Comparison of ENCODE assay signal across 1 cellular context in genomic region chr12:26884765-26885576, GRCh38.
TF ChIP-seq lines count a peak whose summit lies in the region.

No MANE protein-coding gene starts in this region.

TF ChIP-seq in HepG2, 621 proteins besides CTCF, POLR2A, EP300 and RAD21 (continues in another document):
- 0 out of 2 replicates have a peak, but pooled peaks have one; percentile 22 for TF ChIP-seq ZFX (CRISPR knock-in tag; IDR thresholded peaks at IDR 0.05; ENCODE audit: low read depth)
- TF ChIP-seq DMAP1 (CRISPR knock-in tag; IDR thresholded peaks at IDR 0.05): no peak
- 0 out of 2 replicates have a peak, but pooled peaks have one; percentile 24 for TF ChIP-seq BCL6 (CRISPR knock-in tag; IDR thresholded peaks at IDR 0.05)
- no peak for TF ChIP-seq ZNF572 (CRISPR knock-in tag; IDR thresholded peaks at IDR 0.05)
- peak; percentile 38; the same call in 1 of the 2 replicates for TF ChIP-seq GATAD2A (CRISPR knock-in tag; IDR thresholded peaks at IDR 0.05)
- peak; percentile 48; the same call in 1 of the 2 replicates for TF ChIP-seq ARID5B (CRISPR knock-in tag; IDR thresholded peaks at IDR 0.05)
- TF ChIP-seq RELA (CRISPR knock-in tag; IDR thresholded peaks at IDR 0.05): no peak
- TF ChIP-seq THAP7 (CRISPR knock-in tag; IDR thresholded peaks at IDR 0.05): no peak
- 0 out of 2 replicates have a peak, but pooled peaks have one; percentile 57 for TF ChIP-seq ZSCAN9 (CRISPR knock-in tag; IDR thresholded peaks at IDR 0.05; ENCODE audit: borderline replicate concordance)
- no peak for TF ChIP-seq KDM4B (CRISPR knock-in tag; IDR thresholded peaks at IDR 0.05)
- peak; percentile 52 for TF ChIP-seq ZNF883 (CRISPR knock-in tag; IDR thresholded peaks at IDR 0.05; ENCODE audit: not compliant biosample characterization)
- TF ChIP-seq TAF1 (CRISPR knock-in tag; IDR thresholded peaks at IDR 0.05): no peak
- TF ChIP-seq MTA1 (CRISPR knock-in tag; IDR thresholded peaks at IDR 0.05; ENCODE audit: borderline replicate concordance): peak; percentile 32; the same call in 1 of the 2 replicates
- TF ChIP-seq SMAD3 (CRISPR knock-in tag; IDR thresholded peaks at IDR 0.05): peak; percentile 38; the same call in 1 of the 2 replicates
- TF ChIP-seq SRSF9 (IDR thresholded peaks at IDR 0.05; ENCODE audit: borderline replicate concordance, insufficient read depth, low read depth, low read length, poor library complexity, severe bottlenecking): no peak
- TF ChIP-seq MIER2 (CRISPR knock-in tag; IDR thresholded peaks at IDR 0.05): 0 out of 2 replicates have a peak, but pooled peaks have one; percentile 40
- peak; percentile 82 for TF ChIP-seq XRCC5 (optimal IDR thresholded peaks at IDR 0.05; ENCODE audit: low read length)
- 0 out of 2 replicates have a peak, but pooled peaks have one; percentile 23 for TF ChIP-seq FOXA3 (CRISPR knock-in tag; IDR thresholded peaks at IDR 0.05)
- TF ChIP-seq ZNF326 (CRISPR knock-in tag; IDR thresholded peaks at IDR 0.05; ENCODE audit: borderline replicate concordance): no peak
- peak; percentile 68 for TF ChIP-seq ZNF687 (CRISPR knock-in tag; IDR thresholded peaks at IDR 0.05)
- TF ChIP-seq MXD4 (CRISPR knock-in tag; IDR thresholded peaks at IDR 0.05): peak; percentile 69; the same call in 1 of the 2 replicates
- peak; percentile 47; the same call in 1 of the 2 replicates for TF ChIP-seq ELF3 (CRISPR knock-in tag; IDR thresholded peaks at IDR 0.05)
- TF ChIP-seq THAP11 (CRISPR knock-in tag; IDR thresholded peaks at IDR 0.05): peak; percentile 23; the same call in 1 of the 2 replicates
- 0 out of 2 replicates have a peak, but pooled peaks have one; percentile 36 for TF ChIP-seq ZNF7 (CRISPR knock-in tag; IDR thresholded peaks at IDR 0.05)
- TF ChIP-seq HNF4G (IDR thresholded peaks at IDR 0.05; ENCODE audit: borderline replicate concordance, low read depth, low read length): no peak
- TF ChIP-seq HNF4G (CRISPR knock-in tag; IDR thresholded peaks at IDR 0.05; ENCODE audit: borderline replicate concordance, low read depth): 0 out of 2 replicates have a peak, but pooled peaks have one; percentile 19
- peak; percentile 62; the same call in 1 of the 2 replicates for TF ChIP-seq ZNF331 (CRISPR knock-in tag; IDR thresholded peaks at IDR 0.05)
- 0 out of 2 replicates have a peak, but pooled peaks have one; percentile 63 for TF ChIP-seq IKZF5 (CRISPR knock-in tag; IDR thresholded peaks at IDR 0.05)
- TF ChIP-seq MYNN (CRISPR knock-in tag; IDR thresholded peaks at IDR 0.05; ENCODE audit: low read depth): no peak
- peak; percentile 44; the same call in 1 of the 2 replicates for TF ChIP-seq NR0B2 (CRISPR knock-in tag; IDR thresholded peaks at IDR 0.05)
- TF ChIP-seq ZNF280B (CRISPR knock-in tag; IDR thresholded peaks at IDR 0.05; ENCODE audit: borderline replicate concordance): 0 out of 2 replicates have a peak, but pooled peaks have one; percentile 52
- TF ChIP-seq ZNF792 (CRISPR knock-in tag; IDR thresholded peaks at IDR 0.05): peak; percentile 55; the same call in 1 of the 2 replicates
- peak; percentile 70 for TF ChIP-seq SALL1 (CRISPR knock-in tag; IDR thresholded peaks at IDR 0.05)
- TF ChIP-seq SMC3 (IDR thresholded peaks at IDR 0.05; ENCODE audit: low read length): peak; percentile 91
- peak; percentile 17; the same call in 1 of the 2 replicates for TF ChIP-seq IRF2 (CRISPR knock-in tag; IDR thresholded peaks at IDR 0.05)
- 0 out of 2 replicates have a peak, but pooled peaks have one; percentile 24 for TF ChIP-seq RXRB (CRISPR knock-in tag; IDR thresholded peaks at IDR 0.05; ENCODE audit: borderline replicate concordance)
- peak; percentile 15; the same call in 1 of the 2 replicates for TF ChIP-seq ZNF512 (CRISPR knock-in tag; IDR thresholded peaks at IDR 0.05)
